In genomic region chr11:45919806-45920530, GRCh38 we compare ENCODE assay signal across 11 cellular contexts. TPM values are rescaled to one million over a fixed set of nuclear protein-coding genes. Genes with fewer than 3 reads are reported as not detected.
DNase-seq lines count a peak whose midpoint lies in the region; ATAC-seq lines count a peak whose summit lies in the region.
"Had no signal": no experiment of that assay in that cellular context is flagged by ENCODE, and none has a peak within 500 bp of the region (broad histone marks: within the 10 kb centered on the region; RNA-seq: fewer than 3 reads in every experiment).

No MANE protein-coding gene starts in this region.

- peaks cover 34% of the 10 kb centered on the region; the same call in 1 of the 2 replicates for H4K20me1 ChIP-seq in BLaER1

- H3K9ac ChIP-seq in BLaER1 = no peak overlapping the region
- H3K9ac ChIP-seq: parathyroid adenoma had no signal

- H3K4me3 ChIP-seq in BLaER1 = no peak overlapping the region
- H3K4me3 ChIP-seq in H7 (ENCODE audit: insufficient read depth, low read depth, low read length) = no peak overlapping the region

- H3K27me3 ChIP-seq in BLaER1 = peaks cover 38% of the 10 kb centered on the region
- H3K27me3 ChIP-seq in H7 (ENCODE audit: control insufficient read depth, insufficient read depth, low read length) = peaks cover 13% of the 10 kb centered on the region

- H3K4me3 Mint-ChIP-seq in naive thymus-derived CD8-positive, alpha-beta T cell = peak overlapping the region; percentile 61 to 98 (median 94)

- POLR2A ChIA-PET in naive thymus-derived CD8-positive, alpha-beta T cell (lab: Charles Lee) = interaction anchor here (5.3 kb wide), 1 partner anchor 9 kb away, joined by 57 read pairs; no protein-coding TSS in a partner anchor

- H3K27ac ChIP-seq in BLaER1 = no peak overlapping the region
- H3K27ac ChIP-seq in caudate nucleus (ENCODE audit: low read depth, low read length) = peak overlapping the region; percentile 37
- H3K27ac ChIP-seq: parathyroid adenoma had no signal

- H3K27me3 Mint-ChIP-seq in naive thymus-derived CD8-positive, alpha-beta T cell = peaks cover 0 to 3% (median 0%) of the 10 kb centered on the region in 5 donors

- H3K36me3 ChIP-seq in BLaER1 (peaks cover 16% of the 10 kb centered on the region), H7 (replicated peaks; ENCODE audit: control insufficient read depth, insufficient read depth, low read length) (peaks cover 1% of the 10 kb centered on the region)

- peak overlapping the region; percentile 98 for H3K4me2 ChIP-seq in BLaER1

- H3K4me1 Mint-ChIP-seq in naive thymus-derived CD8-positive, alpha-beta T cell = peaks cover 23 to 71% (median 66%) of the 10 kb centered on the region in 4 donors

- no peak for ATAC-seq in naive thymus-derived CD8-positive, alpha-beta T cell
- ATAC-seq in GM19463 (IDR thresholded peaks at IDR 0.05; ENCODE audit: unreplicated experiment) = no peak

- DNase-seq in H7 (peak; percentile 75), caudate nucleus (lab: John Stamatoyannopoulos, UW) (peak in 1 of 61 donors; percentile 33), NCI-H345 (lab: John Stamatoyannopoulos, UW) (no peak), GF-D8 (lab: John Stamatoyannopoulos, UW) (no peak), NCI-H2081 treated with DMSO at 0.1 percent for 48 hours (lab: John Stamatoyannopoulos, UW) (no peak)
- DNase-seq in naive thymus-derived CD8-positive, alpha-beta T cell = peak in 1 of 10 donors; percentile 24
- DNase-seq: central memory CD4-positive, alpha-beta T cell; stimulated activated CD4-positive, alpha-beta T cell treated with anti-CD3 and anti-CD28 coated beads, Interleukin-4, amount 100 ng/mL, for 24 hours had no signal

- H3K27ac Mint-ChIP-seq in naive thymus-derived CD8-positive, alpha-beta T cell = peak overlapping the region in 8 of 10 donors; percentile 24 to 95 (median 56)

- peaks cover 0 to 13% (median 0%) of the 10 kb centered on the region in 3 donors for H3K36me3 Mint-ChIP-seq in naive thymus-derived CD8-positive, alpha-beta T cell

- no peaks in the 10 kb centered on the region for H3K9me3 ChIP-seq in BLaER1

- peaks cover 77% of the 10 kb centered on the region for H3K4me1 ChIP-seq in BLaER1

- H3K9me3 Mint-ChIP-seq in naive thymus-derived CD8-positive, alpha-beta T cell = no peaks in the 10 kb centered on the region

RNA-seq across cellular contexts. Expression of gene PEX16, which starts 2.3 kb away (rescaled TPM):
- total RNA-seq in H7 (2014; rRNA removed; shearing (Covaris generic)) = 39.9 and 43.7 TPM in 2 replicates
- total RNA-seq in naive thymus-derived CD8-positive, alpha-beta T cell = 10 to 100 TPM; 66.8 to 74.1 TPM
- polyA plus RNA-seq in naive thymus-derived CD8-positive, alpha-beta T cell = 10 to 100 TPM; 46.1 to 54.1 (median 53.2) TPM

RNA-seq across cellular contexts. Expression of gene LARGE2, which starts 2.5 kb away (rescaled TPM):
- total RNA-seq in H7 (2014; rRNA removed; shearing (Covaris generic)) = 36.6 and 38.6 TPM in 2 replicates
- total RNA-seq in naive thymus-derived CD8-positive, alpha-beta T cell = 1 to 10 TPM; 4.1 to 5.6 TPM
- polyA plus RNA-seq in naive thymus-derived CD8-positive, alpha-beta T cell = 1 to 10 TPM in 2 of 3 donors, under 1 TPM in 1; 0.71 to 2.0 (median 1.7) TPM

RNA-seq across cellular contexts. Expression of gene FREY1, which starts 12.9 kb away (rescaled TPM):
- total RNA-seq in H7 (2014; rRNA removed; shearing (Covaris generic)) = 0.35 and 2.3 TPM in 2 replicates
- total RNA-seq in naive thymus-derived CD8-positive, alpha-beta T cell = 1 to 10 TPM; 3.1 to 3.4 TPM
- polyA plus RNA-seq in naive thymus-derived CD8-positive, alpha-beta T cell = not detected

RNA-seq across cellular contexts. Expression of gene MAPK8IP1, which starts 34.5 kb away (rescaled TPM):
- total RNA-seq in H7 (2014; rRNA removed; shearing (Covaris generic)) = 10.4 and 15.3 TPM in 2 replicates
- total RNA-seq in naive thymus-derived CD8-positive, alpha-beta T cell = 1 to 10 TPM; 1.6 to 2.1 TPM
- polyA plus RNA-seq in naive thymus-derived CD8-positive, alpha-beta T cell = not detected
